Comparison of ENCODE assay signal across 1 cellular context in the genomic region with DNA sequence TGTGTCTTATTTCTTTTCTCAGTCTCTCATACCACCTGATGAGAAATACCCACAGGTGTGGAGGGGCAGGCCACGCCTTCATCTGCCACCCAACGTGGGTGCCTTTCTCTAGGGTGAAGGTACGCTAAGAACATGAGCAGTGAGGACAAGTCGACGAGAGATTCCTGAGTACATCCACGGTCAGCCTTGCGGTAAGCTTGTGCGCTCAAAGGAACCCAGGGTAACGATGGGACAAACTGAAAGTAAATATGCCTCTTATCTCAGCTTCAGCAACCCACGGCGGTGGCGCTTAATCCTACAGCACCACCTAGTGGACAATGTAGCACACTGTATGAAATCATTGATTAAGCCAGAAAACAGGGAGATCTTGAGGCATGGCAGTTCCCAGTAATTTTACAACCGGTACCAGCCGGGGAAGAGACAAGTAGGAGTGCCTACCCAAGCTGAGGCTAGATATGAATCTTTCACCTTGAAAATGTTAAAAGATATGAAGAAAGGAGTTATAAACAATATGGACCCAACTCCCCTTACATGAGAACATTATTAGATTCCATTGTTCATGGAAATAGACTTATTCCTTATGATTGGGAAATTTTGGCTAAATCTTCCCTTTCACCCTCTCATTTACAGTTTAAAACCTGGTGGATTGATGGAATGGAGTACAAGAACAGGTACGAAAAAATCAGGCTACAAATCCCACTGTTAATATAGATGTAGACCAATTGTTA.
TF ChIP-seq lines count a peak whose summit lies in the region.

No MANE protein-coding gene starts in this region.

TF ChIP-seq in GM23338, 12 proteins besides CTCF, POLR2A, EP300 and RAD21 (continued from another document):
- TF ChIP-seq, protein P1, sequence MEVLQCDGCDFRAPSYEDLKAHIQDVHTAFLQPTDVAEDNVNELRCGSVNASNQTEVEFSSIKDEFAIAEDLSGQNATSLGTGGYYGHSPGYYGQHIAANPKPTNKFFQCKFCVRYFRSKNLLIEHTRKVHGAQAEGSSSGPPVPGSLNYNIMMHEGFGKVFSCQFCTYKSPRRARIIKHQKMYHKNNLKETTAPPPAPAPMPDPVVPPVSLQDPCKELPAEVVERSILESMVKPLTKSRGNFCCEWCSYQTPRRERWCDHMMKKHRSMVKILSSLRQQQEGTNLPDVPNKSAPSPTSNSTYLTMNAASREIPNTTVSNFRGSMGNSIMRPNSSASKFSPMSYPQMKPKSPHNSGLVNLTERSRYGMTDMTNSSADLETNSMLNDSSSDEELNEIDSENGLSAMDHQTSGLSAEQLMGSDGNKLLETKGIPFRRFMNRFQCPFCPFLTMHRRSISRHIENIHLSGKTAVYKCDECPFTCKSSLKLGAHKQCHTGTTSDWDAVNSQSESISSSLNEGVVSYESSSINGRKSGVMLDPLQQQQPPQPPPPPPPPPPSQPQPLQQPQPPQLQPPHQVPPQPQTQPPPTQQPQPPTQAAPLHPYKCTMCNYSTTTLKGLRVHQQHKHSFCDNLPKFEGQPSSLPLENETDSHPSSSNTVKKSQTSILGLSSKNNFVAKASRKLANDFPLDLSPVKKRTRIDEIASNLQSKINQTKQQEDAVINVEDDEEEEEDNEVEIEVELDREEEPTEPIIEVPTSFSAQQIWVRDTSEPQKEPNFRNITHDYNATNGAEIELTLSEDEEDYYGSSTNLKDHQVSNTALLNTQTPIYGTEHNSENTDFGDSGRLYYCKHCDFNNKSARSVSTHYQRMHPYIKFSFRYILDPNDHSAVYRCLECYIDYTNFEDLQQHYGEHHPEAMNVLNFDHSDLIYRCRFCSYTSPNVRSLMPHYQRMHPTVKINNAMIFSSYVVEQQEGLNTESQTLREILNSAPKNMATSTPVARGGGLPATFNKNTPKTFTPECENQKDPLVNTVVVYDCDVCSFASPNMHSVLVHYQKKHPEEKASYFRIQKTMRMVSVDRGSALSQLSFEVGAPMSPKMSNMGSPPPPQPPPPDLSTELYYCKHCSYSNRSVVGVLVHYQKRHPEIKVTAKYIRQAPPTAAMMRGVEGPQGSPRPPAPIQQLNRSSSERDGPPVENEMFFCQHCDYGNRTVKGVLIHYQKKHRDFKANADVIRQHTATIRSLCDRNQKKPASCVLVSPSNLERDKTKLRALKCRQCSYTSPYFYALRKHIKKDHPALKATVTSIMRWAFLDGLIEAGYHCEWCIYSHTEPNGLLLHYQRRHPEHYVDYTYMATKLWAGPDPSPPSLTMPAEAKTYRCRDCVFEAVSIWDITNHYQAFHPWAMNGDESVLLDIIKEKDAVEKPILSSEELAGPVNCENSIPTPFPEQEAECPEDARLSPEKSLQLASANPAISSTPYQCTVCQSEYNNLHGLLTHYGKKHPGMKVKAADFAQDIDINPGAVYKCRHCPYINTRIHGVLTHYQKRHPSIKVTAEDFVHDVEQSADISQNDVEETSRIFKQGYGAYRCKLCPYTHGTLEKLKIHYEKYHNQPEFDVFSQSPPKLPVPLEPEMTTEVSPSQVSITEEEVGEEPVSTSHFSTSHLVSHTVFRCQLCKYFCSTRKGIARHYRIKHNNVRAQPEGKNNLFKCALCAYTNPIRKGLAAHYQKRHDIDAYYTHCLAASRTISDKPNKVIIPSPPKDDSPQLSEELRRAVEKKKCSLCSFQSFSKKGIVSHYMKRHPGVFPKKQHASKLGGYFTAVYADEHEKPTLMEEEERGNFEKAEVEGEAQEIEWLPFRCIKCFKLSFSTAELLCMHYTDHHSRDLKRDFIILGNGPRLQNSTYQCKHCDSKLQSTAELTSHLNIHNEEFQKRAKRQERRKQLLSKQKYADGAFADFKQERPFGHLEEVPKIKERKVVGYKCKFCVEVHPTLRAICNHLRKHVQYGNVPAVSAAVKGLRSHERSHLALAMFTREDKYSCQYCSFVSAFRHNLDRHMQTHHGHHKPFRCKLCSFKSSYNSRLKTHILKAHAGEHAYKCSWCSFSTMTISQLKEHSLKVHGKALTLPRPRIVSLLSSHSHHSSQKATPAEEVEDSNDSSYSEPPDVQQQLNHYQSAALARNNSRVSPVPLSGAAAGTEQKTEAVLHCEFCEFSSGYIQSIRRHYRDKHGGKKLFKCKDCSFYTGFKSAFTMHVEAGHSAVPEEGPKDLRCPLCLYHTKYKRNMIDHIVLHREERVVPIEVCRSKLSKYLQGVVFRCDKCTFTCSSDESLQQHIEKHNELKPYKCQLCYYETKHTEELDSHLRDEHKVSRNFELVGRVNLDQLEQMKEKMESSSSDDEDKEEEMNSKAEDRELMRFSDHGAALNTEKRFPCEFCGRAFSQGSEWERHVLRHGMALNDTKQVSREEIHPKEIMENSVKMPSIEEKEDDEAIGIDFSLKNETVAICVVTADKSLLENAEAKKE (CRISPR knock-in tag; IDR thresholded peaks at IDR 0.05): no peak
- TF ChIP-seq, protein P2, sequence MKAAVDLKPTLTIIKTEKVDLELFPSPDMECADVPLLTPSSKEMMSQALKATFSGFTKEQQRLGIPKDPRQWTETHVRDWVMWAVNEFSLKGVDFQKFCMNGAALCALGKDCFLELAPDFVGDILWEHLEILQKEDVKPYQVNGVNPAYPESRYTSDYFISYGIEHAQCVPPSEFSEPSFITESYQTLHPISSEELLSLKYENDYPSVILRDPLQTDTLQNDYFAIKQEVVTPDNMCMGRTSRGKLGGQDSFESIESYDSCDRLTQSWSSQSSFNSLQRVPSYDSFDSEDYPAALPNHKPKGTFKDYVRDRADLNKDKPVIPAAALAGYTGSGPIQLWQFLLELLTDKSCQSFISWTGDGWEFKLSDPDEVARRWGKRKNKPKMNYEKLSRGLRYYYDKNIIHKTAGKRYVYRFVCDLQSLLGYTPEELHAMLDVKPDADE (IDR thresholded peaks at IDR 0.05): no peak
- TF ChIP-seq ZNF114 (CRISPR knock-in tag; IDR thresholded peaks at IDR 0.05): no peak
- no peak for TF ChIP-seq EZH2 (IDR thresholded peaks at IDR 0.05; ENCODE audit: low read depth, unreplicated experiment)
- TF ChIP-seq, protein P3, sequence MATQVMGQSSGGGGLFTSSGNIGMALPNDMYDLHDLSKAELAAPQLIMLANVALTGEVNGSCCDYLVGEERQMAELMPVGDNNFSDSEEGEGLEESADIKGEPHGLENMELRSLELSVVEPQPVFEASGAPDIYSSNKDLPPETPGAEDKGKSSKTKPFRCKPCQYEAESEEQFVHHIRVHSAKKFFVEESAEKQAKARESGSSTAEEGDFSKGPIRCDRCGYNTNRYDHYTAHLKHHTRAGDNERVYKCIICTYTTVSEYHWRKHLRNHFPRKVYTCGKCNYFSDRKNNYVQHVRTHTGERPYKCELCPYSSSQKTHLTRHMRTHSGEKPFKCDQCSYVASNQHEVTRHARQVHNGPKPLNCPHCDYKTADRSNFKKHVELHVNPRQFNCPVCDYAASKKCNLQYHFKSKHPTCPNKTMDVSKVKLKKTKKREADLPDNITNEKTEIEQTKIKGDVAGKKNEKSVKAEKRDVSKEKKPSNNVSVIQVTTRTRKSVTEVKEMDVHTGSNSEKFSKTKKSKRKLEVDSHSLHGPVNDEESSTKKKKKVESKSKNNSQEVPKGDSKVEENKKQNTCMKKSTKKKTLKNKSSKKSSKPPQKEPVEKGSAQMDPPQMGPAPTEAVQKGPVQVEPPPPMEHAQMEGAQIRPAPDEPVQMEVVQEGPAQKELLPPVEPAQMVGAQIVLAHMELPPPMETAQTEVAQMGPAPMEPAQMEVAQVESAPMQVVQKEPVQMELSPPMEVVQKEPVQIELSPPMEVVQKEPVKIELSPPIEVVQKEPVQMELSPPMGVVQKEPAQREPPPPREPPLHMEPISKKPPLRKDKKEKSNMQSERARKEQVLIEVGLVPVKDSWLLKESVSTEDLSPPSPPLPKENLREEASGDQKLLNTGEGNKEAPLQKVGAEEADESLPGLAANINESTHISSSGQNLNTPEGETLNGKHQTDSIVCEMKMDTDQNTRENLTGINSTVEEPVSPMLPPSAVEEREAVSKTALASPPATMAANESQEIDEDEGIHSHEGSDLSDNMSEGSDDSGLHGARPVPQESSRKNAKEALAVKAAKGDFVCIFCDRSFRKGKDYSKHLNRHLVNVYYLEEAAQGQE (IDR thresholded peaks at IDR 0.05; ENCODE audit: unreplicated experiment): no peak
- TF ChIP-seq STAT1 (IDR thresholded peaks at IDR 0.05; ENCODE audit: unreplicated experiment): no peak
- TF ChIP-seq NANOG (IDR thresholded peaks at IDR 0.05; ENCODE audit: borderline replicate concordance): no peak
- no peak for TF ChIP-seq CREB1 (CRISPR knock-in tag; IDR thresholded peaks at IDR 0.05; ENCODE audit: low read depth)
- TF ChIP-seq JUNB (IDR thresholded peaks at IDR 0.05; ENCODE audit: unreplicated experiment): no peak
- no peak for TF ChIP-seq POLR2AphosphoS5 (IDR thresholded peaks at IDR 0.05; ENCODE audit: low read depth)
- TF ChIP-seq ZNF331 (CRISPR knock-in tag; IDR thresholded peaks at IDR 0.05; ENCODE audit: low read depth): no peak
